ENCODE assay signal across 12 cellular contexts in the genomic region with DNA sequence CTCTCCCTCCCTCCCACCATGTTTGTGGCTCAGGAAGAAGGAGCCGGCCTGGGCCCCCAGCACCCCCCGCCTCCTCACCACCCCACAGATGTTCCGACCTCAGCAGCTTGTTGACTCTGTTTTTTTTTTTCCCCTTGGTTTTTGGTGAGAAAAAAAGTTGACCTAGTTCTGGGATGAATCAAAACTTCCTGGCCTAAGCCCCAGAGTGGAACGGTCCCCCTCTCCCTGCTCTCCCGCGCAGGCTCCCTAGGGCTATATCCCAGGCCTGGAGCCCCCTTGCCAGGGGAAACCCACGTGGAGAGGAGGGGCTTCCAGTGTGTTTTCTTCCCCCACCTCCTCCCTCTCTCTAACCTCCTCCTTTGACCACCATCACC. TPM values are rescaled to one million over a fixed set of nuclear protein-coding genes. Genes with fewer than 3 reads are reported as not detected.
DNase-seq lines count a peak whose midpoint lies in the region; ATAC-seq and TF ChIP-seq lines count a peak whose summit lies in the region.
"Had no signal": no experiment of that assay in that cellular context is flagged by ENCODE, and none has a peak within 500 bp of the region (broad histone marks: within the 10 kb centered on the region; RNA-seq: fewer than 3 reads in every experiment).

No MANE protein-coding gene starts in this region.

- peak overlapping the region in 1 of 2 donors; percentile 82 for H3K27ac Mint-ChIP-seq in activated naive CD4-positive, alpha-beta T cell treated with anti-CD3 and anti-CD28 coated beads, Interleukin-2, amount 50 U/mL, for 72 hours
- H3K27ac Mint-ChIP-seq in activated naive CD4-positive, alpha-beta T cell treated with anti-CD3 and anti-CD28 coated beads, Interleukin-2, amount 10 ng/mL, durations not matched to agents 7 days and 5 days: no peak overlapping the region

- no peak overlapping the region for H2BK15ac ChIP-seq in mesendoderm (replicated peaks; ENCODE audit: low read depth)

- no peak overlapping the region for H3K4ac ChIP-seq in mesendoderm (ENCODE audit: low read depth, low read length)

- no peaks in the 10 kb centered on the region for H3K36me3 ChIP-seq in colonic mucosa
- no peaks in the 10 kb centered on the region for H3K36me3 ChIP-seq in uterus
- no peaks in the 10 kb centered on the region for H3K36me3 ChIP-seq in mesendoderm (ENCODE audit: control insufficient read depth, insufficient read depth, low read length)

- H4K8ac ChIP-seq in mesendoderm (ENCODE audit: low read depth, low read length): no peak overlapping the region

- H2BK5ac ChIP-seq in mesendoderm (ENCODE audit: low read length): no peak overlapping the region

- H3K56ac ChIP-seq in mesendoderm (ENCODE audit: low read length): no peak overlapping the region

- H3K4me1 Mint-ChIP-seq in activated naive CD4-positive, alpha-beta T cell treated with anti-CD3 and anti-CD28 coated beads, Interleukin-2, amount 10 ng/mL, durations not matched to agents 7 days and 5 days: peaks cover 13% of the 10 kb centered on the region

- no peaks in the 10 kb centered on the region for H3K9me3 Mint-ChIP-seq in activated naive CD4-positive, alpha-beta T cell treated with anti-CD3 and anti-CD28 coated beads, Interleukin-2, amount 50 U/mL, for 72 hours
- H3K9me3 Mint-ChIP-seq in activated naive CD4-positive, alpha-beta T cell treated with anti-CD3 and anti-CD28 coated beads, Interleukin-2, amount 10 ng/mL, durations not matched to agents 7 days and 5 days: no peaks in the 10 kb centered on the region
- H3K9me3 Mint-ChIP-seq: neural crest cell had no signal

- H3K18ac ChIP-seq in mesendoderm (ENCODE audit: low read length): no peak overlapping the region

- H3K79me1 ChIP-seq in mesendoderm (ENCODE audit: low read length): no peaks in the 10 kb centered on the region

- H2BK120ac ChIP-seq in mesendoderm (ENCODE audit: low read depth, low read length): no peak overlapping the region

- no peak overlapping the region for H3K4me3 ChIP-seq in colonic mucosa
- no peak overlapping the region for H3K4me3 ChIP-seq in uterus
- no peak overlapping the region for H3K4me3 ChIP-seq in mesendoderm (ENCODE audit: low read length)

- peaks cover 3% of the 10 kb centered on the region for H3K4me1 ChIP-seq in colonic mucosa
- H3K4me1 ChIP-seq in uterus: peaks cover 0 to 11% of the 10 kb centered on the region in 2 donors
- no peaks in the 10 kb centered on the region for H3K4me1 ChIP-seq in mesendoderm (ENCODE audit: control insufficient read depth, low read depth, low read length)

- no peak for TF ChIP-seq POLR2A in uterus (IDR thresholded peaks at IDR 0.05)

- peaks cover 11% of the 10 kb centered on the region for H3K27me3 ChIP-seq in colonic mucosa
- H3K27me3 ChIP-seq in uterus: no peaks in the 10 kb centered on the region
- no peaks in the 10 kb centered on the region for H3K27me3 ChIP-seq in mesendoderm (ENCODE audit: insufficient read depth, low read length, poor library complexity)

- H3K79me2 ChIP-seq in mesendoderm (ENCODE audit: control insufficient read depth, insufficient read depth, low read length): no peaks in the 10 kb centered on the region

- TF ChIP-seq CTCF in colonic mucosa (IDR thresholded peaks at IDR 0.05) (no peak), uterus (IDR thresholded peaks at IDR 0.05) (no peak)

- H3K27ac ChIP-seq in colonic mucosa (peak overlapping the region; percentile 32), uterus (peak overlapping the region; percentile 83 to 88), mesendoderm (ENCODE audit: low read depth, low read length) (no peak overlapping the region)
- H3K27ac ChIP-seq: C4-2B had no signal

- no peak for DNase-seq in activated naive CD4-positive, alpha-beta T cell treated with anti-CD3 and anti-CD28 coated beads, Interleukin-2, amount 50 U/mL, for 72 hours (ENCODE audit: low spot score in 2 of 2)
- DNase-seq in activated naive CD4-positive, alpha-beta T cell treated with anti-CD3 and anti-CD28 coated beads, Interleukin-2, amount 10 ng/mL, durations not matched to agents 7 days and 5 days: no peak
- DNase-seq in colonic mucosa (no peak), mucosa of gallbladder (ENCODE audit: low spot score) (peak; percentile 24), uterus (peak; percentile 66 to 72), NCI-H510A treated with DMSO at 0.1 percent for 48 hours (lab: John Stamatoyannopoulos, UW) (no peak), mesendoderm (no peak)
- DNase-seq: activated effector memory CD4-positive, alpha-beta T cell treated with Interleukin-2 at 50 U/mL for 16 hours; NCI-H2081 had no signal

- H3K4me2 ChIP-seq in mesendoderm (ENCODE audit: low read length): no peak overlapping the region

- peak; percentile 30 to 49 for ATAC-seq in activated naive CD4-positive, alpha-beta T cell treated with anti-CD3 and anti-CD28 coated beads, Interleukin-2, amount 50 U/mL, for 72 hours
- ATAC-seq in HG02759 (IDR thresholded peaks at IDR 0.05; ENCODE audit: unreplicated experiment): no peak

- H3K27me3 Mint-ChIP-seq in activated naive CD4-positive, alpha-beta T cell treated with anti-CD3 and anti-CD28 coated beads, Interleukin-2, amount 10 ng/mL, durations not matched to agents 7 days and 5 days: peaks cover 63% of the 10 kb centered on the region

- H3K23ac ChIP-seq in mesendoderm (ENCODE audit: low read length): no peak overlapping the region

- H3K36me3 Mint-ChIP-seq in activated naive CD4-positive, alpha-beta T cell treated with anti-CD3 and anti-CD28 coated beads, Interleukin-2, amount 50 U/mL, for 72 hours: peaks cover 5 to 12% of the 10 kb centered on the region in 2 donors
- H3K36me3 Mint-ChIP-seq in activated naive CD4-positive, alpha-beta T cell treated with anti-CD3 and anti-CD28 coated beads, Interleukin-2, amount 10 ng/mL, durations not matched to agents 7 days and 5 days: no peaks in the 10 kb centered on the region

- no CpG with 5 or more reads among the region's 7 CpGs for WGBS in mesendoderm (ENCODE audit: extremely low coverage, insufficient coverage, low lambda C conversion rate)

- H3K4me3 Mint-ChIP-seq in activated naive CD4-positive, alpha-beta T cell treated with anti-CD3 and anti-CD28 coated beads, Interleukin-2, amount 10 ng/mL, durations not matched to agents 7 days and 5 days: no peak overlapping the region
- H3K4me3 Mint-ChIP-seq: neural crest cell had no signal

- H4K5ac ChIP-seq in mesendoderm (ENCODE audit: low read length): no peak overlapping the region

- H3K9ac ChIP-seq in colonic mucosa (ENCODE audit: low read depth in 2 of 2, low read length in 2 of 2) (peak overlapping the region in 1 of 2 donors; percentile 24), mesendoderm (ENCODE audit: low read length) (no peak overlapping the region)

- CTCF ChIA-PET in activated naive CD4-positive, alpha-beta T cell treated with anti-CD3 and anti-CD28 coated beads, Interleukin-2, amount 10 ng/mL, durations not matched to agents 7 days and 5 days (lab: Charles Lee): no interaction called here

- H2AK5ac ChIP-seq in mesendoderm (ENCODE audit: low read length): no peak overlapping the region

- intact Hi-C loops in colonic mucosa (cut with DNase I): no loop called here
- intact Hi-C loops in uterus (cut with DNase I; ENCODE audit: low total_unique reads): no loop called here

- H3K9me3 ChIP-seq in colonic mucosa: no peaks in the 10 kb centered on the region
- H3K9me3 ChIP-seq in uterus: no peaks in the 10 kb centered on the region

RNA-seq across cellular contexts. Expression of a gene that starts 4.0 kb away (rescaled TPM):
- under 1 TPM; 0.12 to 0.87 TPM for total RNA-seq in activated naive CD4-positive, alpha-beta T cell treated with anti-CD3 and anti-CD28 coated beads, Interleukin-2, amount 50 U/mL, for 72 hours
- 1 to 10 TPM; 2.4 to 5.5 TPM for total RNA-seq in colonic mucosa
- 5.9 TPM for total RNA-seq in mucosa of gallbladder
- 10 to 100 TPM; 12.6 to 43.3 (median 25.6) TPM for total RNA-seq in uterus
- 0.87 TPM for polyA plus RNA-seq in mesendoderm (2013, experiment 1 of 2)
- 0.97 TPM for polyA plus RNA-seq in mesendoderm (2013, experiment 2 of 2)

RNA-seq across cellular contexts. Expression of a gene that starts 7.0 kb away (rescaled TPM):
- total RNA-seq in activated naive CD4-positive, alpha-beta T cell treated with anti-CD3 and anti-CD28 coated beads, Interleukin-2, amount 50 U/mL, for 72 hours: not detected
- total RNA-seq in colonic mucosa: under 1 TPM in 1 of 2 donors, not detected in 1; 0.24 TPM
- total RNA-seq in mucosa of gallbladder: not detected
- not detected for total RNA-seq in uterus
- polyA plus RNA-seq in mesendoderm (2013, experiment 1 of 2): not detected
- not detected for polyA plus RNA-seq in mesendoderm (2013, experiment 2 of 2)
- total RNA-seq: neural crest cell had no signal

Comparison
In these comparisons a context has a peak if more than half of its experiments do, and no peak if none do; other contexts are left out.
1. DNase-seq: peak in mucosa of gallbladder (single experiment) and uterus (2 of 2); none in activated naive CD4-positive, alpha-beta T cell treated with anti-CD3 and anti-CD28 coated beads, Interleukin-2, amount 50 U/mL, for 72 hours (0 of 2), activated naive CD4-positive, alpha-beta T cell treated with anti-CD3 and anti-CD28 coated beads, Interleukin-2, amount 10 ng/mL, durations not matched to agents 7 days and 5 days (single experiment), colonic mucosa (single experiment), NCI-H510A treated with DMSO at 0.1 percent for 48 hours (single experiment) and mesendoderm (single experiment).